ENCODE assay signal across 8 cellular contexts in the genomic region with DNA sequence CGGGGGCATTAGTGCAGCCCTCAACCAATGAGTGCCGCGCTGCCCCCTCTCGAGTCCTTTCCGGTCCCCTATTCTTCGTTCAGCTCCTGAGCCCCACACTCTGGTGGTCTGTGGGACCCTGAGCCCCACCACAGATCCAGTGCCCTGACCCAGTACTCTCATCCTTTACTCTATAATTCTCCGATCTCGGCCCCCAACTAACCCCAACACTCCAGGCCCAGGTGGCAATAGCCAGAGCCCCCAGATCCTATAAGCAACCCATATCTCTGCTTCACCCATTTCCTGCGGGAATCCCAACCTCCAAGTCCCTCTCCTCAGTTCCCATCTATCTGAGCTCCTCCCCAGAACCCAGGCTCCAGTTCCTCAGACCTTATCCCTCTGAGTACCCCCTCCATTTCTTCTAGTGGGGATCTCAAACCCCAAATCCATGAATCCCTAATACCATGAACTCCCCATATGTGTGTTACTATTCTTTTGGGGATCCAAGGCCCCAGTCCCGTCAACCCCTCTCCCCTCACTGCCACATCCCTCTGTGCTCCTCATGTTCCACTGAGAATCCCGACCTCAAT. TPM values are rescaled to one million over a fixed set of nuclear protein-coding genes. Genes with fewer than 3 reads are reported as not detected.
DNase-seq lines count a peak whose midpoint lies in the region; ATAC-seq and TF ChIP-seq lines count a peak whose summit lies in the region.

No MANE protein-coding gene starts in this region.

- H3K9ac ChIP-seq in HUES48 (ENCODE audit: low read depth, low read length) (no peak overlapping the region), mucosa of stomach (ENCODE audit: low read length) (peak overlapping the region; percentile 78)

- peak overlapping the region; percentile 84 for H3K27ac ChIP-seq in A673 (ENCODE audit: low read depth, low read length, poor library complexity, severe bottlenecking)
- H3K27ac ChIP-seq in HUES48 (ENCODE audit: low read depth, low read length) = peak overlapping the region; percentile 57

- H3K4me3 ChIP-seq in A673 (ENCODE audit: low read depth, low read length, poor library complexity, severe bottlenecking) = peak overlapping the region; percentile 41
- peak overlapping the region; percentile 65 for H3K4me3 ChIP-seq in HUES48 (ENCODE audit: low read depth, low read length)
- peak overlapping the region; percentile 58 to 61 for H3K4me3 ChIP-seq in cardiac fibroblast (replicated peaks in 1 of 2; ENCODE audit: low read depth in 2 of 2, low read length in 2 of 2)
- peak overlapping the region; percentile 22 for H3K4me3 ChIP-seq in mucosa of stomach (ENCODE audit: low read length)

- ATAC-seq in HG02798 (IDR thresholded peaks at IDR 0.05; ENCODE audit: poor library complexity, unreplicated experiment) (no peak), HG03196 (IDR thresholded peaks at IDR 0.05; ENCODE audit: unreplicated experiment) (no peak), GM21526 (IDR thresholded peaks at IDR 0.05; ENCODE audit: low FRiP score, unreplicated experiment) (no peak)

- DNase-seq in A673 (ENCODE audit: low spot score) (no peak), cardiac fibroblast (ENCODE audit: low read depth in 2 of 2) (no peak), cerebellum (ENCODE audit: low spot score) (no peak)

- H3K27me3 ChIP-seq in A673 (replicated peaks; ENCODE audit: insufficient read depth, low read depth, low read length, poor library complexity) (no peaks in the 10 kb centered on the region), HUES48 (ENCODE audit: control insufficient read depth, insufficient read depth, low read length) (no peaks in the 10 kb centered on the region), mucosa of stomach (ENCODE audit: control insufficient read depth, insufficient read depth, low read length) (no peaks in the 10 kb centered on the region)

- H3K36me3 ChIP-seq in A673 (ENCODE audit: insufficient read depth, low read length, poor library complexity, severe bottlenecking) (peaks cover 6% of the 10 kb centered on the region), HUES48 (ENCODE audit: control insufficient read depth, insufficient read depth, low read length) (peaks cover 3% of the 10 kb centered on the region; the same call in 1 of the 2 replicates), mucosa of stomach (ENCODE audit: control insufficient read depth, insufficient read depth, low read length) (no peaks in the 10 kb centered on the region)

- CTCF ChIA-PET in A673 (lab: Charles Lee) = interaction anchor here (1.2 kb wide), 2 partner anchors 38 to 58 kb away, joined by 5 read pairs; a partner anchor contains a TSS

- H3K9me3 ChIP-seq in A673 (ENCODE audit: low read depth, low read length, poor library complexity, severe bottlenecking) = no peaks in the 10 kb centered on the region
- H3K9me3 ChIP-seq in HUES48 (ENCODE audit: control insufficient read depth, insufficient read depth, low read length) = no peaks in the 10 kb centered on the region
- no peaks in the 10 kb centered on the region for H3K9me3 ChIP-seq in mucosa of stomach (ENCODE audit: control insufficient read depth, low read length)

- POLR2A ChIA-PET in A673 (lab: Charles Lee; ENCODE audit: low non-redundant PET) = interaction anchor here (0.9 kb wide), 1 partner anchor 35 kb away, joined by 4 read pairs; no protein-coding TSS in a partner anchor

- intact Hi-C loops in A673 (cut with micrococcal nuclease; ENCODE audit: unreplicated experiment) = loop anchor here (5.0 kb wide), 1 partner anchor 36 kb away; a partner anchor contains a TSS

- no peak for TF ChIP-seq CTCF in A673 (conservative IDR thresholded peaks at IDR 0.05; ENCODE audit: low read depth, low read length)
- no peak for TF ChIP-seq CTCF in cardiac fibroblast (IDR thresholded peaks at IDR 0.05; ENCODE audit: low read depth, low read length)

- peaks cover 8% of the 10 kb centered on the region for H3K4me1 ChIP-seq in A673 (ENCODE audit: insufficient read depth, low read length, poor library complexity, severe bottlenecking)
- peaks cover 11% of the 10 kb centered on the region; the same call in 1 of the 2 replicates for H3K4me1 ChIP-seq in HUES48 (ENCODE audit: control insufficient read depth, insufficient read depth, low read length)
- H3K4me1 ChIP-seq in mucosa of stomach (ENCODE audit: control insufficient read depth, insufficient read depth, low read length) = peaks cover 24% of the 10 kb centered on the region

- no TSS peak for BruUV-seq in A673 (replicated peaks; lab: Mats Ljungman, UMichigan)

RNA-seq across cellular contexts. Expression of a gene that starts 1.0 kb away (rescaled TPM):
- total RNA-seq in A673 (2021) (59.3 and 66.0 TPM in 2 replicates), cerebellum (20.5 TPM)

RNA-seq across cellular contexts. Expression of a gene that starts 3.3 kb away (rescaled TPM):
- total RNA-seq in A673 (2021) (not detected in 2 replicates), cerebellum (1.00 TPM)

RNA-seq across cellular contexts. Expression of a gene that starts 11.0 kb away (rescaled TPM):
- total RNA-seq in A673 (2021) (0.86 and 1.3 TPM in 2 replicates), cerebellum (not detected)

RNA-seq across cellular contexts. Expression of a gene that starts 16.2 kb away (rescaled TPM):
- 67.6 and 72.5 TPM in 2 replicates for total RNA-seq in A673 (2021)
- total RNA-seq in cerebellum = 26.3 TPM

RNA-seq across cellular contexts. Expression of a gene that starts 23.9 kb away (rescaled TPM):
- total RNA-seq in A673 (2021) (21.6 and 22.0 TPM in 2 replicates), cerebellum (16.7 TPM)
